In the genomic region with DNA sequence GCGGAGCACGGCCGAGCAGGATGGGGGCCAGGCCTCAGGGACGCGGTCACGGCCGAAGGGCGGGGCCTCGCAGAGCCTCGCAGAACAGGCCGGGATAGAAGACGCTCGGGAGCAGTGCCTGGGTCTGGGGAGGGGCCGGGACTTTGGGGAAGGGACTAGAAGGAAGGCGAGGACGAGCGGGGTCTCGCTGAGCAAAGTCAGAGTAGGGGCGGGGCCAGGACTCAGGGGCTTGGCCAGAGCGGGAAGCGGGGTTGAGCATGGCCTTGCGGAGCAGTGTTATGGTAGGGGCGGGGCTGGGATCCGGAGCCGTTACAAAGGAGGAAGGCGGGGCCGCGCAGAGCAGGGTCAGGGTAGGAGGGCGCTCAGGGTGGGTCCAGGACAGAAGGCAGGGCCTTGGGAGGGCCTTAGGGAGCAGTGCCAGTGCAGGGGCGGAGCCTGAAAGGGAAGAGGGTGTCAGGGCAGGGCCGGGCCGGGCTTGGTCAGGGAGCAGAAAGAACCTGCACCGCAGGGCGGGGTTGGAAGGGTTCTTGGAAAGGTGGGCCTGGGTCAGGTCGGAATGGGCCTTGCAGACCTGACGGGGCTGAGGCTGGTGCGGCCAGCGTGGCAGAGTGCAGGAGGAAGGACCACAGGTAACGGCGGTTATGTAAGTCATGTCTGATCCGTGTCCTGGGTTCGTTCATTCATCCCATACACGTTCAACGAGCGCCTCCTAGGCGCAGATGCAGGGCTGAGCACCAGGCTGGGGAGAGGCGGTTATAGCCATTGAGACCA, we compare ENCODE assay signal across 8 cellular contexts. TPM values are rescaled to one million over a fixed set of nuclear protein-coding genes. Genes with fewer than 3 reads are reported as not detected.
DNase-seq lines count a peak whose midpoint lies in the region; ATAC-seq and TF ChIP-seq lines count a peak whose summit lies in the region.

No MANE protein-coding gene starts in this region.

- peak overlapping the region; percentile 67 for H3K4me3 ChIP-seq in BLaER1
- H3K4me3 ChIP-seq in right lobe of liver: peak overlapping the region; percentile 35 to 54 (median 42)

- H3K9me3 ChIP-seq in BLaER1: no peaks in the 10 kb centered on the region
- no peaks in the 10 kb centered on the region for H3K9me3 ChIP-seq in right lobe of liver

- H4K20me1 ChIP-seq in BLaER1: peaks cover 40% of the 10 kb centered on the region

- peak; percentile 47 to 65 (median 50) for TF ChIP-seq CTCF in right lobe of liver (IDR thresholded peaks at IDR 0.05)

- H3K27me3 ChIP-seq in BLaER1 (no peaks in the 10 kb centered on the region), right lobe of liver (no peaks in the 10 kb centered on the region)

- under 1% methylated on average over 41 of the region's 47 CpGs for whole genome bisulfite sequencing in right lobe of liver (ENCODE audit: insufficient coverage, low coverage, low lambda C conversion rate, missing lambda C conversion rate)

- ATAC-seq in HG03439 (IDR thresholded peaks at IDR 0.05; ENCODE audit: unreplicated experiment) (peak; percentile 74), right lobe of liver (peak; percentile 86 to 92 (median 88))

- DNase-seq in GM19238 (ENCODE audit: insufficient read length, low spot score): peak; percentile 97
- DNase-seq in NCI-H526 (lab: John Stamatoyannopoulos, UW): peak; percentile 79 to 92
- DNase-seq in activated CD4-positive, alpha-beta T cell treated with anti-CD3 and anti-CD28 coated beads, Interleukin-2, amount 50 U/mL, for 1 hour: peak; percentile 79
- DNase-seq in dermis microvascular lymphatic vessel endothelial cell (ENCODE audit: low read depth in 2 of 2): peak; percentile 64 to 85
- peak; percentile 98 for DNase-seq in right lobe of liver
- peak; percentile 69 to 73 for DNase-seq in stimulated activated CD4-positive, alpha-beta T cell treated with anti-CD3 and anti-CD28 coated beads, Interleukin-4, amount 100 ng/mL, for 4 hours

- intact Hi-C loops in right lobe of liver (cut with DNase I): no loop called here

- peak overlapping the region; percentile 60 for H3K9ac ChIP-seq in BLaER1

- peak overlapping the region; percentile 36 for H3K27ac ChIP-seq in BLaER1
- H3K27ac ChIP-seq in right lobe of liver: peak overlapping the region in 2 of 3 donors; percentile 18 to 43

- H3K4me2 ChIP-seq in BLaER1: peak overlapping the region; percentile 79

- TF ChIP-seq POLR2A in right lobe of liver (IDR thresholded peaks at IDR 0.05): peak; percentile 44

- peaks cover 42% of the 10 kb centered on the region for H3K36me3 ChIP-seq in BLaER1
- H3K36me3 ChIP-seq in right lobe of liver: peaks cover 0 to 25% (median 12%) of the 10 kb centered on the region in 4 donors

- H3K4me1 ChIP-seq in BLaER1: peaks cover 58% of the 10 kb centered on the region
- peaks cover 0 to 6% (median 0%) of the 10 kb centered on the region in 4 donors for H3K4me1 ChIP-seq in right lobe of liver

RNA-seq across cellular contexts. Expression of gene ATP8B3, which starts 0.5 kb away (rescaled TPM):
- total RNA-seq in dermis microvascular lymphatic vessel endothelial cell (0.76 and 0.90 TPM in 2 replicates), right lobe of liver (1 to 10 TPM in 5 of 6 experiments, under 1 TPM in 1; 0.86 to 5.7 (median 3.1) TPM)

RNA-seq across cellular contexts. Expression of gene REXO1, which starts 35.7 kb away (rescaled TPM):
- total RNA-seq in dermis microvascular lymphatic vessel endothelial cell: 3.7 and 8.0 TPM in 2 replicates
- 10 to 100 TPM in 4 of 6 experiments, 1 to 10 TPM in 2; 8.0 to 17.7 (median 12.6) TPM for total RNA-seq in right lobe of liver

RNA-seq across cellular contexts. Expression of gene KLF16, which starts 50.8 kb away (rescaled TPM):
- total RNA-seq in dermis microvascular lymphatic vessel endothelial cell: 3.7 and 6.7 TPM in 2 replicates
- 10 to 100 TPM in 5 of 6 experiments, 1 to 10 TPM in 1; 9.9 to 23.6 (median 10.8) TPM for total RNA-seq in right lobe of liver

RNA-seq across cellular contexts. Expression of gene ONECUT3, which starts 59.3 kb away (rescaled TPM):
- total RNA-seq in dermis microvascular lymphatic vessel endothelial cell: not detected in 2 replicates
- total RNA-seq in right lobe of liver: not detected

Comparison
In these comparisons a context has a peak if more than half of its experiments do, and no peak if none do; other contexts are left out.
1. Peak in every context shown above with its lines: DNase-seq, ATAC-seq, H3K4me3 ChIP-seq and H3K27ac ChIP-seq.